In the genomic region with DNA sequence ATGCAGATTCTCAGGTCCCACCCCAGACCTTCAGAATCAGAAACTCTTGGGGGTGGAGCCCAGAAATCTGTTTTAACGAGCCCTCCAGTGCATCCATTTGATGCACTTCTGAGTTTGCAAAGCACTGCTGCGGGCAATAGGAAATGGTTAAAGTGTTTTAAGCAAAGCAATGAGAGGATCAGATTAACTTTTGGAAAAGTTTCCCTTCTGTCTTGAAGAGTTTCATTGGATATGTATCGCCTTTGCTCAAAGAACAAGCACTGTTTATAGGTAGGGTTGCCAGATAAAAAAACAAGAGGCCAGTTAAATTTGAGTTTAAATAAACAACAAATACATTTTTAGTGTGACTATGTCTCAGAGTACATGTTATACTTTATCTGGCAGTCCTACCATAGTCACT, we compare ENCODE assay signal across 19 cellular contexts.
DNase-seq lines count a peak whose midpoint lies in the region; ATAC-seq, FAIRE-seq and TF ChIP-seq lines count a peak whose summit lies in the region.
"Had no signal": no experiment of that assay in that cellular context is flagged by ENCODE, and none has a peak within 500 bp of the region (broad histone marks: within the 10 kb centered on the region; RNA-seq: fewer than 3 reads in every experiment).

No MANE protein-coding gene starts in this region.

- POLR2A ChIA-PET in PC-3 (lab: Charles Lee; ENCODE audit: unreplicated experiment) = no interaction called here

- no peak for FAIRE-seq in urothelium cell line (lab: Jason Lieb, UNC)
- FAIRE-seq: D721Med, K562 had no signal

- DNase-seq in PC-3 (no peak), fibroblast of gingiva (ENCODE audit: low read depth) (peak; percentile 55), sigmoid colon (no peak), occipital lobe (lab: John Stamatoyannopoulos, UW) (no peak), urothelium cell line (ENCODE audit: low spot score) (no peak), HuH-7.5 (ENCODE audit: low spot score) (no peak), heart right ventricle (no peak)
- DNase-seq: BE2C, DMS53, H7, NCI-H1092, NCI-H1436, NCI-H187 treated with DMSO at 0.1 percent for 48 hours, NCI-H2107, NCI-H446 treated with DMSO at 0.1 percent for 48 hours, NCI-H526 treated with DMSO at 0.1 percent for 48 hours had no signal

- no peaks in the 10 kb centered on the region for H3K9me2 ChIP-seq in PC-3 (replicated peaks; ENCODE audit: low read length)

- H2AFZ ChIP-seq in PC-3 (ENCODE audit: low read length) = no peak overlapping the region

- no peaks in the 10 kb centered on the region for H4K20me1 ChIP-seq in PC-3 (ENCODE audit: low read length)

- H3K36me3 ChIP-seq in PC-3 (ENCODE audit: low read depth, low read length) (no peaks in the 10 kb centered on the region), sigmoid colon (no peaks in the 10 kb centered on the region), heart right ventricle (no peaks in the 10 kb centered on the region)
- H3K36me3 ChIP-seq: BE2C had no signal

- H3K27me3 ChIP-seq in PC-3 (ENCODE audit: low read length) (peaks cover 6% of the 10 kb centered on the region; the same call in 1 of the 2 replicates), sigmoid colon (no peaks in the 10 kb centered on the region), heart right ventricle (peaks cover 0 to 54% (median 13%) of the 10 kb centered on the region in 7 donors)
- H3K27me3 ChIP-seq: BE2C had no signal

- ATAC-seq in PC-3 (no peak), heart right ventricle (no peak)
- ATAC-seq: K562, Panc1 had no signal

- intact Hi-C loops in PC-3 (cut with micrococcal nuclease) = no loop called here
- intact Hi-C loops in sigmoid colon (cut with DNase I) = loop anchor here (5.0 to 10.0 kb wide), 3 partner anchors 33 to 416 kb away; a partner anchor contains a TSS
- intact Hi-C loops in heart right ventricle (cut with DNase I) = no loop called here

- no peak overlapping the region for H3K4me3 ChIP-seq in PC-3 (ENCODE audit: low read length)
- H3K4me3 ChIP-seq in sigmoid colon = no peak overlapping the region
- no peak overlapping the region for H3K4me3 ChIP-seq in heart right ventricle
- H3K4me3 ChIP-seq: K562 had no signal

- no peaks in the 10 kb centered on the region for H3F3A ChIP-seq in PC-3 (ENCODE audit: low read length, unreplicated experiment)

- BruUV-seq in PC-3 (replicated peaks; lab: Mats Ljungman, UMichigan) = no TSS peak

- no peaks in the 10 kb centered on the region for H3K79me2 ChIP-seq in PC-3 (ENCODE audit: low read length)

- H3K4me1 ChIP-seq in PC-3 (ENCODE audit: insufficient read depth, low read length) (peaks cover 18% of the 10 kb centered on the region), sigmoid colon (peaks cover 0 to 59% (median 26%) of the 10 kb centered on the region in 4 donors), heart right ventricle (no peaks in the 10 kb centered on the region)
- H3K4me1 ChIP-seq: BE2C had no signal

- TF ChIP-seq POLR2A in sigmoid colon (IDR thresholded peaks at IDR 0.05) = no peak

- CTCF ChIA-PET in PC-3 (lab: Charles Lee) = no interaction called here

- 70 to 76% methylated on average over 3 of the region's 3 CpGs for WGBS in sigmoid colon, 2 donors
- 80 to 81% methylated on average over 3 of the region's 3 CpGs for WGBS in heart right ventricle, 2 donors

- peak overlapping the region; percentile 5; the same call in 1 of the 2 replicates for H3K4me2 ChIP-seq in PC-3 (ENCODE audit: low read length)

- H3K9me3 ChIP-seq in PC-3 (ENCODE audit: low read length) (no peaks in the 10 kb centered on the region), sigmoid colon (no peaks in the 10 kb centered on the region), heart right ventricle (no peaks in the 10 kb centered on the region)
- H3K9me3 ChIP-seq: BE2C had no signal

- no peak for TF ChIP-seq EP300 in sigmoid colon (IDR thresholded peaks at IDR 0.05)

- TF ChIP-seq CTCF in PC-3 (conservative IDR thresholded peaks at IDR 0.05; ENCODE audit: low read depth, low read length) = no peak
- TF ChIP-seq CTCF in sigmoid colon (IDR thresholded peaks at IDR 0.05) = no peak
- no peak for TF ChIP-seq CTCF in heart right ventricle (IDR thresholded peaks at IDR 0.05)

- H3K27ac ChIP-seq in PC-3 (ENCODE audit: low read length) (no peak overlapping the region), sigmoid colon (peak overlapping the region in 3 of 4 donors; percentile 44 to 67 (median 57)), heart right ventricle (no peak overlapping the region)

- no peak overlapping the region for H3K9ac ChIP-seq in PC-3 (ENCODE audit: low read length)

Comparison
In these comparisons a context has a peak if more than half of its experiments do, and no peak if none do; other contexts are left out.
1. H3K27ac ChIP-seq: peak in sigmoid colon (3 of 4); none in PC-3 (single experiment) and heart right ventricle (0 of 10).